In the genomic region with DNA sequence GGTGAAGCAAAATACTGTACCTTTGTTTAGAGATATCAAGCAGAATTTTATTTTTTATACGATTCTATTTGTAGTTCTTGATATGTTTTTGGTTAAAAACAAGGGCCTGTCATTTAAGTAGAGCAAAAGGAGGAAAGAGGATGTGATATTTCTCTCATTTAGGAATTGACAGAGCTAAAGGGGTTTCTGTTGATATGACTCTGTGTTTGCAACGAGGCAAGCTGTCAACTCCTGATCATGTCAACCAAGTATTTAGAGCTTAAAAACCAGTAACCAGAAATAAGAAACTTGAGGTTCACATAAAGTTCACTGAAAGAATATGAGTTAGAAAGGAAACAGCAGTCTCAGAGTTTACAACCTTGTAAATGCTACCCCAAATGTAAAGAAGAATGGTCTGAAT, we compare ENCODE assay signal across 18 cellular contexts.
DNase-seq lines count a peak whose midpoint lies in the region; ATAC-seq and TF ChIP-seq lines count a peak whose summit lies in the region.
"Had no signal": no experiment of that assay in that cellular context is flagged by ENCODE, and none has a peak within 500 bp of the region (broad histone marks: within the 10 kb centered on the region; RNA-seq: fewer than 3 reads in every experiment).

No MANE protein-coding gene starts in this region.

- H3K9me3 Mint-ChIP-seq in neural progenitor cell = no peaks in the 10 kb centered on the region
- H3K9me3 Mint-ChIP-seq: CD4-positive, alpha-beta T cell had no signal

- peaks cover 3% of the 10 kb centered on the region for H3K4me1 ChIP-seq in neural progenitor cell

- H2AFZ ChIP-seq in neural progenitor cell (replicated peaks) = no peak overlapping the region

- H3K4me1 Mint-ChIP-seq in T-helper 17 cell = peaks cover 3% of the 10 kb centered on the region
- peaks cover 10% of the 10 kb centered on the region for H3K4me1 Mint-ChIP-seq in neural progenitor cell
- H3K4me1 Mint-ChIP-seq: B cell had no signal

- no peaks in the 10 kb centered on the region for H4K20me1 ChIP-seq in neural progenitor cell (ENCODE audit: low read depth)

- H3K36me3 ChIP-seq in neural progenitor cell = peaks cover 6% of the 10 kb centered on the region

- H3K4me3 Mint-ChIP-seq in T-helper 17 cell (no peak overlapping the region), neural progenitor cell (no peak overlapping the region)
- H3K4me3 Mint-ChIP-seq: B cell; CD4-positive, alpha-beta T cell had no signal

- H3K27ac ChIP-seq in neural progenitor cell = peak overlapping the region; percentile 5
- H3K27ac ChIP-seq: HL-60 had no signal

- no peak overlapping the region for H3K4me3 ChIP-seq in GM12865 (ENCODE audit: low read depth, low read length)
- H3K4me3 ChIP-seq in neural progenitor cell = no peak overlapping the region

- no peaks in the 10 kb centered on the region for H3K9me3 ChIP-seq in T-helper 17 cell (ENCODE audit: control insufficient read depth, low read length, poor library complexity, severe bottlenecking)
- no peaks in the 10 kb centered on the region for H3K9me3 ChIP-seq in neural progenitor cell (ENCODE audit: low read depth)

- DNase-seq in GM12865 (ENCODE audit: low read depth) (peak; percentile 2), T-helper 17 cell (no peak), neural progenitor cell (ENCODE audit: low spot score) (no peak), DMS153 (lab: John Stamatoyannopoulos, UW) (no peak), cortex of kidney (lab: John Stamatoyannopoulos, UW) (no peak), UCSD-AML1 (lab: John Stamatoyannopoulos, UW; ENCODE audit: unreplicated experiment) (no peak), AG08396 (ENCODE audit: low spot score) (no peak)
- DNase-seq: 8988T; ACHN; C1 segment of cervical spinal cord; Calu3; CD4-positive, alpha-beta T cell; DMS 273 treated with DMSO at 0.1 percent for 48 hours; DMS79; HCEC 1CT had no signal

- H3K27ac Mint-ChIP-seq in T-helper 17 cell (peak overlapping the region; percentile 8), neural progenitor cell (no peak overlapping the region)
- H3K27ac Mint-ChIP-seq: B cell; CD4-positive, alpha-beta T cell had no signal

- no peaks in the 10 kb centered on the region for H3K79me2 ChIP-seq in neural progenitor cell (ENCODE audit: low read depth)

- peaks cover 13% of the 10 kb centered on the region for H3K27me3 Mint-ChIP-seq in T-helper 17 cell
- no peaks in the 10 kb centered on the region for H3K27me3 Mint-ChIP-seq in neural progenitor cell (ENCODE audit: insufficient read depth, low read depth)
- H3K27me3 Mint-ChIP-seq: B cell; CD4-positive, alpha-beta T cell had no signal

- H3K27me3 ChIP-seq in neural progenitor cell = no peaks in the 10 kb centered on the region

- no peak overlapping the region for H3K4me2 ChIP-seq in neural progenitor cell

- peak; percentile 57 for ATAC-seq in GM19438 (IDR thresholded peaks at IDR 0.05; ENCODE audit: low read depth, unreplicated experiment)
- ATAC-seq in T-helper 17 cell = no peak

- H3K36me3 Mint-ChIP-seq in T-helper 17 cell (ENCODE audit: low read depth) (no peaks in the 10 kb centered on the region), neural progenitor cell (peaks cover 25% of the 10 kb centered on the region)

- H3F3A ChIP-seq in neural progenitor cell (ENCODE audit: low read depth) = peaks cover 4% of the 10 kb centered on the region

- TF ChIP-seq CTCF in GM12865 (IDR thresholded peaks at IDR 0.05; ENCODE audit: insufficient read depth, low read depth, low read length, missing control alignments) (no peak), neural progenitor cell (IDR thresholded peaks at IDR 0.05) (no peak)

- no peak overlapping the region for H3K9ac ChIP-seq in neural progenitor cell
